ENCODE assay signal across 7 cellular contexts in genomic region chr13:112968910-112969691, GRCh38. TPM values are rescaled to one million over a fixed set of nuclear protein-coding genes. Genes with fewer than 3 reads are reported as not detected.
DNase-seq lines count a peak whose midpoint lies in the region; ATAC-seq and TF ChIP-seq lines count a peak whose summit lies in the region.

TSS of gene MCF2L (plus strand) at chr13:112969214. CDS start at chr13:112969380, 166 bp downstream.

- H3K9me3 Mint-ChIP-seq in natural killer cell treated with Interleukin-12 subunit alpha and Interleukin-12 subunit beta and Interleukin-15 and Interleukin-18, amount 100 ng/mL, for 72 hours, result peaks cover 5% of the 10 kb centered on the region

- peak within 1 kb of the TSS; percentile 81 for H3K4me3 Mint-ChIP-seq in natural killer cell treated with Interleukin-12 subunit alpha and Interleukin-12 subunit beta and Interleukin-15 and Interleukin-18, amount 100 ng/mL, for 72 hours

- in situ Hi-C loops in GM23248 (cut with MboI), result no loop called here

- no peak within 1 kb of the TSS for H2AFZ ChIP-seq in GM23248

- TF ChIP-seq CTCF in fibroblast of the aortic adventitia (IDR thresholded peaks at IDR 0.05; ENCODE audit: insufficient read depth, low read length), result peak; percentile 14

- H3K27me3 ChIP-seq in GM23248 (replicated peaks; ENCODE audit: insufficient read depth), result peaks cover 68% of the 10 kb centered on the region

- H3K9ac ChIP-seq in GM23248, result no peak within 1 kb of the TSS

- H3K4me1 Mint-ChIP-seq in natural killer cell treated with Interleukin-12 subunit alpha and Interleukin-12 subunit beta and Interleukin-15 and Interleukin-18, amount 100 ng/mL, for 72 hours (ENCODE audit: low read depth in 2 of 2), result peaks cover 11 to 17% of the 10 kb centered on the region in 2 donors

- H3K4me2 ChIP-seq in GM23248 (ENCODE audit: unreplicated experiment), result no peak within 1 kb of the TSS

- no peaks in the 10 kb centered on the region for H3K9me3 ChIP-seq in GM23248 (ENCODE audit: low read depth)

- ATAC-seq in natural killer cell treated with Interleukin-12 subunit alpha and Interleukin-12 subunit beta and Interleukin-15 and Interleukin-18, amount 100 ng/mL, for 72 hours, result peak; percentile 48 to 56

- H3K27ac Mint-ChIP-seq in natural killer cell treated with Interleukin-12 subunit alpha and Interleukin-12 subunit beta and Interleukin-15 and Interleukin-18, amount 100 ng/mL, for 72 hours, result no peak within 1 kb of the TSS

- 2 to 3% methylated on average over 38 to 51 of the region's 69 CpGs for WGBS in GM23248 (ENCODE audit: low coverage in 1 of 2, low lambda C conversion rate in 2 of 2, missing lambda C conversion rate in 2 of 2), 2 experiments

- no peaks in the 10 kb centered on the region for H3K4me1 ChIP-seq in GM23248 (ENCODE audit: insufficient read depth)

- H3K9me2 ChIP-seq in GM23248 (ENCODE audit: insufficient read depth), result no peaks in the 10 kb centered on the region

- H4K20me1 ChIP-seq in GM23248 (ENCODE audit: insufficient read depth), result no peaks in the 10 kb centered on the region

- no peak within 1 kb of the TSS for H3K4me3 ChIP-seq in GM23248
- H3K4me3 ChIP-seq in fibroblast of the aortic adventitia (ENCODE audit: low read depth, low read length), result no peak within 1 kb of the TSS

- no peaks in the 10 kb centered on the region for H3K79me2 ChIP-seq in GM23248 (ENCODE audit: insufficient read depth)

- no peaks in the 10 kb centered on the region for H3K36me3 ChIP-seq in GM23248 (ENCODE audit: low read depth)

- no peak within 1 kb of the TSS for H3K27ac ChIP-seq in GM23248

- no peaks in the 10 kb centered on the region for H3K36me3 Mint-ChIP-seq in natural killer cell treated with Interleukin-12 subunit alpha and Interleukin-12 subunit beta and Interleukin-15 and Interleukin-18, amount 100 ng/mL, for 72 hours

- H3F3A ChIP-seq in GM23248 (ENCODE audit: insufficient read depth), result no peaks in the 10 kb centered on the region

- peaks cover 29 to 51% of the 10 kb centered on the region in 2 donors for H3K27me3 Mint-ChIP-seq in natural killer cell treated with Interleukin-12 subunit alpha and Interleukin-12 subunit beta and Interleukin-15 and Interleukin-18, amount 100 ng/mL, for 72 hours

- DNase-seq in GM23248 (peak; percentile 52), NCI-H748 (lab: John Stamatoyannopoulos, UW; ENCODE audit: unreplicated experiment) (peak; percentile 82), fibroblast of the aortic adventitia (ENCODE audit: low read depth) (peak; percentile 23), T1000 (lab: John Stamatoyannopoulos, UW) (no peak)
- DNase-seq in activated T-cell treated with anti-CD3 and anti-CD28 coated beads, Interleukin-2, amount 50 U/mL, for 48 hours, result peak; percentile 66 to 74
- no peak for DNase-seq in natural killer cell treated with Interleukin-12 subunit alpha and Interleukin-12 subunit beta and Interleukin-15 and Interleukin-18, amount 100 ng/mL, for 72 hours (ENCODE audit: low spot score)
- peak; percentile 44 for DNase-seq in stimulated activated naive CD4-positive, alpha-beta T cell treated with Interleukin-2 at 50 U/mL for 16 hours (lab: John Stamatoyannopoulos, UW)

RNA-seq across cellular contexts. Expression of gene MCF2L, which starts in this region (rescaled TPM):
- total RNA-seq in GM23248 (2014; rRNA removed; shearing (Covaris generic)), result not detected in 2 replicates
- not detected in 2 replicates for polyA plus RNA-seq in GM23248 (2016; fragmentation: Nextera tagmentation; extraction: Ambion mirVana)
- total RNA-seq in fibroblast of the aortic adventitia (ENCODE audit: low replicate concordance), result 2.2 and 8.0 TPM in 2 replicates
- total RNA-seq in natural killer cell treated with Interleukin-12 subunit alpha and Interleukin-12 subunit beta and Interleukin-15 and Interleukin-18, amount 100 ng/mL, for 72 hours, result under 1 TPM; 0.56 to 0.74 TPM

Comparison
In these comparisons a context has a peak if more than half of its experiments do, and no peak if none do; other contexts are left out.
1. Peak in DNase-seq in GM23248; RNA of the gene not detected or under 1 TPM.
2. Peak in ATAC-seq in natural killer cell treated with Interleukin-12 subunit alpha and Interleukin-12 subunit beta and Interleukin-15 and Interleukin-18, amount 100 ng/mL, for 72 hours; RNA of the gene not detected or under 1 TPM.
3. DNase-seq: peak in NCI-H748 (single experiment), activated T-cell treated with anti-CD3 and anti-CD28 coated beads, Interleukin-2, amount 50 U/mL, for 48 hours (2 of 2), fibroblast of the aortic adventitia (single experiment) and stimulated activated naive CD4-positive, alpha-beta T cell treated with Interleukin-2 at 50 U/mL for 16 hours (single experiment); none in natural killer cell treated with Interleukin-12 subunit alpha and Interleukin-12 subunit beta and Interleukin-15 and Interleukin-18, amount 100 ng/mL, for 72 hours (single experiment) and T1000 (single experiment).